ENCODE assay signal across 28 cellular contexts in the genomic region with DNA sequence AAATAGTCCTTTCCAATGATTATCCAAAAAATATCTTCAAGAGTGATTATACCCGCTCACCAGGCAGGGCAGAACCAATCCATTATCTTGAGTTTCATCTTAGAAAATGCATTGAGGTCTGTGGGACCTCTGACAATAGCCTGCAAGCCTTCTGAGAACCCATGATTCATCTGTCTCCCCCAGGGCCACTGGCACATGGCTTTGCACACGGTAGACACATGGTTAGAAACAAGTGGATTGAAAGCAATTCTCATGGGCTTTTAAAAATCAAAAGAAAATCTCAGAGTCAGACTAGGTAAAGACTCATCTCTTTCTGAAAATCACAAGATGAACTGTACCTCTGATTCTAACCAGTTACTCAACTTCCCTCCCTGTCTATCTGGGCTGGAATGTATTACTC. TPM values are rescaled to one million over a fixed set of nuclear protein-coding genes. Genes with fewer than 3 reads are reported as not detected.
"Had no signal": no experiment of that assay in that cellular context is flagged by ENCODE, and none has a peak within 500 bp of the region (broad histone marks: within the 10 kb centered on the region; RNA-seq: fewer than 3 reads in every experiment).

No MANE protein-coding gene starts in this region.

- H3K4me3 Mint-ChIP-seq: effector memory CD8-positive, alpha-beta T cell; mesothelial cell of epicardium; natural killer cell treated with Interleukin-12 subunit alpha and Interleukin-12 subunit beta and Interleukin-15 and Interleukin-18, amount 100 ng/mL, for 72 hours; neural progenitor cell; stimulated activated memory B cell treated with anti-CD40 and anti-IgM and Interleukin-4, amounts not matched to agents 10 μg/mL and 1 μg/mL and 100 μg/mL, for 72 hours; stimulated activated naive CD8-positive, alpha-beta T cell treated with anti-CD3 and anti-CD28 coated beads, Interleukin-15, Interleukin-2, amounts not matched to agents 100 ng/mL and 50 ng/mL, for 24 hours had no signal

- H3K9me3 Mint-ChIP-seq: stimulated activated naive CD8-positive, alpha-beta T cell treated with anti-CD3 and anti-CD28 coated beads, Interleukin-15, Interleukin-2, amounts not matched to agents 100 ng/mL and 50 ng/mL, for 24 hours had no signal

- H3K4me3 ChIP-seq: esophagus squamous epithelium, gastroesophageal sphincter, heart left ventricle, left lung, mucosa of descending colon, neural progenitor cell, prostate gland, right atrium auricular region, sigmoid colon, suprapubic skin, transverse colon, upper lobe of right lung, uterus had no signal

- H3K36me3 ChIP-seq: esophagus squamous epithelium, gastroesophageal sphincter, heart left ventricle, left lung, neural progenitor cell, prostate gland, right atrium auricular region, sigmoid colon, suprapubic skin, transverse colon, upper lobe of right lung, uterus had no signal

- ATAC-seq: effector memory CD8-positive, alpha-beta T cell; gastroesophageal sphincter; heart left ventricle; left cardiac atrium; left lung; mucosa of descending colon; natural killer cell treated with Interleukin-12 subunit alpha and Interleukin-12 subunit beta and Interleukin-15 and Interleukin-18, amount 100 ng/mL, for 72 hours; stimulated activated memory B cell treated with anti-CD40 and anti-IgM and Interleukin-4, amounts not matched to agents 10 μg/mL and 1 μg/mL and 100 μg/mL, for 72 hours; upper lobe of right lung had no signal

- H2AFZ ChIP-seq: neural progenitor cell had no signal

- H3K27ac ChIP-seq: esophagus squamous epithelium, gastroesophageal sphincter, heart left ventricle, left lung, neural progenitor cell, prostate gland, right atrium auricular region, sigmoid colon, suprapubic skin, transverse colon, upper lobe of right lung, uterus had no signal

- H3K4me1 Mint-ChIP-seq: neural progenitor cell had no signal

- DNase-seq: cortex of kidney; effector memory CD8-positive, alpha-beta T cell; erythroblast; esophagus squamous epithelium; foreskin fibroblast; heart left ventricle; hippocampal formation; left cardiac atrium; left lung; mesenchymal stem cell; mucosa of descending colon; naive B cell; sigmoid colon; stimulated activated CD4-positive, alpha-beta T cell treated with anti-CD3 and anti-CD28 coated beads, Interleukin-2, amount 100 ng/mL, for 24 hours; stimulated activated CD4-positive, alpha-beta T cell treated with anti-CD3 and anti-CD28 coated beads, Interleukin-4, amount 100 ng/mL, for 24 hours; transverse colon; uterus had no signal

- H3K4me1 ChIP-seq: neural progenitor cell, upper lobe of right lung, uterus had no signal

- H3K9me3 ChIP-seq: esophagus squamous epithelium, gastroesophageal sphincter, heart left ventricle, left lung, mucosa of descending colon, prostate gland, right atrium auricular region, sigmoid colon, suprapubic skin, transverse colon, upper lobe of right lung, uterus had no signal

- H3K27me3 ChIP-seq: uterus had no signal

- H3K36me3 Mint-ChIP-seq: natural killer cell treated with Interleukin-12 subunit alpha and Interleukin-12 subunit beta and Interleukin-15 and Interleukin-18, amount 100 ng/mL, for 72 hours; stimulated activated memory B cell treated with anti-CD40 and anti-IgM and Interleukin-4, amounts not matched to agents 10 μg/mL and 1 μg/mL and 100 μg/mL, for 72 hours had no signal

- H3K27ac Mint-ChIP-seq: effector memory CD8-positive, alpha-beta T cell; mesothelial cell of epicardium; natural killer cell treated with Interleukin-12 subunit alpha and Interleukin-12 subunit beta and Interleukin-15 and Interleukin-18, amount 100 ng/mL, for 72 hours; neural progenitor cell; stimulated activated memory B cell treated with anti-CD40 and anti-IgM and Interleukin-4, amounts not matched to agents 10 μg/mL and 1 μg/mL and 100 μg/mL, for 72 hours; stimulated activated naive CD8-positive, alpha-beta T cell treated with anti-CD3 and anti-CD28 coated beads, Interleukin-15, Interleukin-2, amounts not matched to agents 100 ng/mL and 50 ng/mL, for 24 hours had no signal

- H3K4me2 ChIP-seq: neural progenitor cell had no signal

RNA-seq across cellular contexts. Expression of gene GNAS-AS1, which starts 15.5 kb away (rescaled TPM):
- total RNA-seq: lung microvascular endothelial cell, right atrium auricular region, suprapubic skin had no signal
